In genomic region chr5:137822158-137822764, GRCh38 we compare ENCODE assay signal across 9 cellular contexts. TPM values are rescaled to one million over a fixed set of nuclear protein-coding genes. Genes with fewer than 3 reads are reported as not detected.
DNase-seq lines count a peak whose midpoint lies in the region; ATAC-seq, FAIRE-seq and TF ChIP-seq lines count a peak whose summit lies in the region.
"Had no signal": no experiment of that assay in that cellular context is flagged by ENCODE, and none has a peak within 500 bp of the region (broad histone marks: within the 10 kb centered on the region; RNA-seq: fewer than 3 reads in every experiment).

No MANE protein-coding gene starts in this region.

- POLR2A ChIA-PET in OCI-LY7 (lab: Charles Lee): no interaction called here

- DNase-seq in AG09319 (ENCODE audit: extremely low read depth, low read depth) (no peak), GM19239 (ENCODE audit: insufficient read length, low spot score) (peak; percentile 8), OCI-LY7 (ENCODE audit: low spot score) (peak; percentile 18), NCI-H510A (lab: John Stamatoyannopoulos, UW) (no peak)

- H3K4me2 ChIP-seq in OCI-LY7 (ENCODE audit: low read length): no peak overlapping the region
- H3K4me2 ChIP-seq in parathyroid adenoma (ENCODE audit: low read length): no peak overlapping the region

- no peaks in the 10 kb centered on the region for H3K9me2 ChIP-seq in OCI-LY7 (ENCODE audit: insufficient read depth, low read length)

- no TSS peak for BruUV-seq in OCI-LY7 (replicated peaks; lab: Mats Ljungman, UMichigan)

- no peak overlapping the region for H3K4me3 ChIP-seq in OCI-LY7 (ENCODE audit: low read depth, low read length, poor library complexity, severe bottlenecking)
- H3K4me3 ChIP-seq in parathyroid adenoma (ENCODE audit: low read depth, low read length): no peak overlapping the region

- no peak overlapping the region for H3K9ac ChIP-seq in parathyroid adenoma

- H3K9me3 ChIP-seq in OCI-LY7 (ENCODE audit: low read length) (no peaks in the 10 kb centered on the region), parathyroid adenoma (ENCODE audit: control insufficient read depth, low read length) (no peaks in the 10 kb centered on the region)

- no peak for FAIRE-seq in GM19239 (lab: Jason Lieb, UNC)
- FAIRE-seq: endometrium had no signal

- H3K27ac ChIP-seq in OCI-LY7 (ENCODE audit: low read depth, low read length, poor library complexity, severe bottlenecking) (no peak overlapping the region), parathyroid adenoma (peak overlapping the region; percentile 50)

- H2AFZ ChIP-seq in OCI-LY7 (ENCODE audit: low read length) (no peak overlapping the region), parathyroid adenoma (no peak overlapping the region)

- H3K27me3 ChIP-seq in parathyroid adenoma (ENCODE audit: control insufficient read depth, insufficient read depth, low read length): no peaks in the 10 kb centered on the region

- H3K79me2 ChIP-seq in OCI-LY7 (ENCODE audit: insufficient read depth, low read depth, low read length) (no peaks in the 10 kb centered on the region), parathyroid adenoma (peaks cover 27% of the 10 kb centered on the region)

- H3K36me3 ChIP-seq in OCI-LY7 (ENCODE audit: insufficient read depth, low read length) (no peaks in the 10 kb centered on the region), parathyroid adenoma (ENCODE audit: control insufficient read depth, insufficient read depth, low read length) (no peaks in the 10 kb centered on the region)

- no peaks in the 10 kb centered on the region for H4K20me1 ChIP-seq in OCI-LY7 (ENCODE audit: insufficient read depth, low read length)

- peak; percentile 35 for TF ChIP-seq CTCF in AG09319 (IDR thresholded peaks at IDR 0.05; ENCODE audit: low read depth, low read length)
- peak; percentile 65 for TF ChIP-seq CTCF in OCI-LY7 (conservative IDR thresholded peaks at IDR 0.05; ENCODE audit: low read length)
- peak; percentile 70 for TF ChIP-seq CTCF in parathyroid adenoma (IDR thresholded peaks at IDR 0.05)

- CTCF ChIA-PET in OCI-LY7 (lab: Charles Lee; ENCODE audit: unreplicated experiment): no interaction called here

- H3K4me1 ChIP-seq in OCI-LY7 (ENCODE audit: insufficient read depth, low read length, poor library complexity, severe bottlenecking): no peaks in the 10 kb centered on the region
- H3K4me1 ChIP-seq in parathyroid adenoma: peaks cover 19% of the 10 kb centered on the region

- intact Hi-C loops in OCI-LY7 (cut with micrococcal nuclease; ENCODE audit: unreplicated experiment): loop anchor here (1.0 kb wide), 1 partner anchor 43 kb away; no protein-coding TSS in a partner anchor

- peak; percentile 36 for ATAC-seq in esophagus mucosa
- ATAC-seq in HG02852 (IDR thresholded peaks at IDR 0.05; ENCODE audit: unreplicated experiment): no peak
- no peak for ATAC-seq in GM18873 (IDR thresholded peaks at IDR 0.05; ENCODE audit: low FRiP score, unreplicated experiment)

RNA-seq across cellular contexts. Expression of gene MYOT, which starts 45.4 kb away (rescaled TPM):
- 0.28 TPM in 1 of 2 replicates, not detected in the other for total RNA-seq in OCI-LY7 (2014; rRNA removed; shearing (Covaris generic))
- not detected in 2 replicates for total RNA-seq in OCI-LY7 (2022)
- not detected for total RNA-seq in esophagus mucosa

Comparison
In these comparisons a context has a peak if more than half of its experiments do, and no peak if none do; other contexts are left out.
1. DNase-seq: peak in GM19239 (single experiment) and OCI-LY7 (single experiment); none in AG09319 (single experiment) and NCI-H510A (single experiment).
2. Peak in every context shown above with its lines, with median percentiles within 50 percentile points of each other: CTCF ChIP-seq.